32 cellular contexts compared by ENCODE assay signal in the genomic region with DNA sequence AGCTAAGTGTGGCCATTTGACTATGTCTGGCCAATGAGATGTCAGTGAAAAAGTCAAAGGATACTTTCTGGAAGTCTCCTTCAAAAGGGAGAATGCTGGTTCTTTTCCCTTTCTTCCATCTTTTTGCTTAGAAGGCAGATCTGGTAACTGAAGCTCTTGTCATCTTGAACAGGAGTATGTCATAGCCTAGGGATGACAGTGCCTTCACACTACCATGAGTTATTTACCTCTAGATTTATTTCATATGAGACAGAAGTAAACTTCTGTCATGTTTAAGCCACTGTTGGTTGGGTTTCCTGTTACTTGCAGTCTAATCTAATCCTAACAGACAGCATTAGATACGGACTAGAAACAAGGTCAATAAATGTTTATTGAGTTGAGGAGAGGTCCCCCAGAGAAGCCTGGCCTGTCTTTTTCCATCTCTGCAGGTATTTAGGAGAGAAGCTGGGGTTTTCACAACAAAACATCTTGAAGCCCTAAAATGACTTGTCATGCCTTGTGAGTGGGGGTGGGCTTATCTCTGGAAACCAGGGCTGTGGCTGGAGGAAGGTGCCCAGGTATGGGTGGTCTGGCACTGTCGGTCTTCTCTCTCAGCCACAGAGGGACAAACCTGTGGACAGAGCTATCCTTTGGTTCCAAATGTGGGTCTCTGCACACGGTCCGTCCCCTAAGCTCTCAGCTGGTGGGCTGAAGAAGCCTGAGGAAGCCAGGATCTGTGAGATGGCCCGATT. TPM values are rescaled to one million over a fixed set of nuclear protein-coding genes. Genes with fewer than 3 reads are reported as not detected.
"Had no signal": no experiment of that assay in that cellular context is flagged by ENCODE, and none has a peak within 500 bp of the region (broad histone marks: within the 10 kb centered on the region; RNA-seq: fewer than 3 reads in every experiment).

No MANE protein-coding gene starts in this region.

- H3K4me1 ChIP-seq: gastrocnemius medialis, heart right ventricle, left lung, lower lobe of right lung had no signal

- ATAC-seq: effector memory CD8-positive, alpha-beta T cell; esophagus mucosa; gastrocnemius medialis; heart right ventricle; left cardiac atrium; left lung; left ventricle myocardium superior; lower lobe of right lung; naive thymus-derived CD4-positive, alpha-beta T cell had no signal

- H3K27ac ChIP-seq: epithelial cell of prostate, esophagus squamous epithelium, gastrocnemius medialis, heart right ventricle, left lung, lower lobe of right lung had no signal

- H3K9me3 ChIP-seq: esophagus squamous epithelium, gastrocnemius medialis, heart right ventricle, left lung, lower lobe of right lung had no signal

- H3K36me3 ChIP-seq: esophagus squamous epithelium, gastrocnemius medialis, heart right ventricle, left lung, lower lobe of right lung had no signal

- H3K27me3 ChIP-seq: gastrocnemius medialis had no signal

- DNase-seq: cortex of kidney; effector CD8-positive, alpha-beta T cell; effector memory CD8-positive, alpha-beta T cell; endodermal cell; erythroblast; esophagus squamous epithelium; foreskin fibroblast; foreskin melanocyte; gastrocnemius medialis; glutamatergic neuron; head of caudate nucleus; heart right ventricle; hippocampal formation; left cardiac atrium; left lung; left ventricle myocardium superior; lower lobe of right lung; mesendoderm; midbrain; naive thymus-derived CD4-positive, alpha-beta T cell had no signal

- H3K4me3 ChIP-seq: esophagus squamous epithelium, gastrocnemius medialis, heart right ventricle, left lung, lower lobe of right lung had no signal

- FAIRE-seq: endometrium, islet of Langerhans, keratinocyte had no signal

RNA-seq across cellular contexts. Expression of a gene that starts 28.5 kb away (rescaled TPM):
- total RNA-seq: mononuclear cell had no signal
- polyA plus RNA-seq: naive thymus-derived CD4-positive, alpha-beta T cell had no signal

RNA-seq across cellular contexts. Expression of a gene that starts 35.2 kb away (rescaled TPM):
- total RNA-seq: dermis microvascular lymphatic vessel endothelial cell; endodermal cell; esophagus mucosa; esophagus squamous epithelium; gastrocnemius medialis; glomerular endothelial cell; heart right ventricle; kidney epithelial cell; left cardiac atrium; left lung; left ventricle myocardium superior; lower leg skin; lower lobe of right lung; lung microvascular endothelial cell; mononuclear cell; mucosa of gallbladder; naive thymus-derived CD4-positive, alpha-beta T cell had no signal
- polyA plus RNA-seq: heart right ventricle; keratinocyte; naive thymus-derived CD4-positive, alpha-beta T cell had no signal
